In genomic region chr1:31748265-31748859, GRCh38 we compare ENCODE assay signal across 27 cellular contexts. TPM values are rescaled to one million over a fixed set of nuclear protein-coding genes. Genes with fewer than 3 reads are reported as not detected.
A peak's percentile ranks its signal among the peaks of the same experiment; 100 is the strongest.
DNase-seq lines count a peak whose midpoint lies in the region; ATAC-seq, FAIRE-seq and TF ChIP-seq lines count a peak whose summit lies in the region.
"Had no signal": no experiment of that assay in that cellular context is flagged by ENCODE, and none has a peak within 500 bp of the region (broad histone marks: within the 10 kb centered on the region; RNA-seq: fewer than 3 reads in every experiment).

No MANE protein-coding gene starts in this region.

- BruUV-seq in K562 (replicated peaks; lab: Mats Ljungman, UMichigan): no TSS peak

- H3K9ac ChIP-seq in K562 (ENCODE audit: insufficient read depth in 1 of 2, low read depth in 2 of 2, low read length in 2 of 2): 0 out of 4 replicates have a peak overlapping the region, but pooled peaks of 1 of the 2 experiments have one; percentile 28
- H3K9ac ChIP-seq: KMS-11, parathyroid adenoma had no signal

- H4K20me1 ChIP-seq in K562 (replicated peaks; ENCODE audit: control insufficient read depth, insufficient read depth, low read length): peaks cover 33% of the 10 kb centered on the region
- H4K20me1 ChIP-seq in hepatocyte (ENCODE audit: insufficient read depth, poor library complexity, severe bottlenecking): no peaks in the 10 kb centered on the region

- H3K27ac ChIP-seq in K562 (ENCODE audit: extremely low read depth, low read depth, low read length) (no peak overlapping the region), hepatocyte (peak overlapping the region; percentile 88), spleen (no peak overlapping the region)
- H3K27ac ChIP-seq: C4-2B, esophagus squamous epithelium, KMS-11, parathyroid adenoma, VCaP had no signal

- intact Hi-C loops in natural killer cell (cut with micrococcal nuclease): loop anchor here (5.0 kb wide), 1 partner anchor 86 kb away; no protein-coding TSS in a partner anchor
- intact Hi-C loops in K562 (cut with micrococcal nuclease): loop anchor here (5.0 kb wide), 1 partner anchor 36 kb away; no protein-coding TSS in a partner anchor
- intact Hi-C loops in spleen (cut with DNase I; ENCODE audit: low total_unique reads): no loop called here

- no peak for TF ChIP-seq POLR2A in K562 (conservative IDR thresholded peaks at IDR 0.05)
- TF ChIP-seq POLR2A in spleen (IDR thresholded peaks at IDR 0.05): no peak

- no peaks in the 10 kb centered on the region for H3K9me2 ChIP-seq in hepatocyte (replicated peaks; ENCODE audit: insufficient read depth)

- H3K27me3 ChIP-seq in K562 (ENCODE audit: control insufficient read depth in 2 of 2, insufficient read depth in 2 of 2, low read length in 2 of 2) (peaks cover 8 to 35% of the 10 kb centered on the region in 2 experiments), hepatocyte (no peaks in the 10 kb centered on the region), spleen (replicated peaks in 1 of 7) (peaks cover 0 to 12% (median 0%) of the 10 kb centered on the region in 7 donors)

- H3K4me1 ChIP-seq in K562 (replicated peaks in 1 of 2; ENCODE audit: control insufficient read depth in 2 of 2, insufficient read depth in 2 of 2, low read length in 2 of 2) (peaks cover 5 to 36% of the 10 kb centered on the region in 2 experiments; a peak in 4 of 5 replicates), hepatocyte (ENCODE audit: insufficient read depth) (peaks cover 67% of the 10 kb centered on the region), spleen (peaks cover 0 to 70% (median 65%) of the 10 kb centered on the region in 6 donors)
- H3K4me1 ChIP-seq: parathyroid adenoma had no signal

- H3K4me2 ChIP-seq in K562 (ENCODE audit: insufficient read depth, low read length): no peak overlapping the region
- peak overlapping the region; percentile 42 for H3K4me2 ChIP-seq in hepatocyte
- H3K4me2 ChIP-seq: KMS-11 had no signal

- WGBS in K562 (ENCODE audit: insufficient coverage, low coverage, missing lambda C conversion rate): 18% methylated on average over 6 of the region's 6 CpGs
- 48% methylated on average over 6 of the region's 6 CpGs for WGBS in hepatocyte (ENCODE audit: low lambda C conversion rate, missing lambda C conversion rate)
- WGBS in spleen, 5 donors: 67 to 74% (median 70%) methylated on average over 6 of the region's 6 CpGs

- ATAC-seq in natural killer cell: no peak
- no peak for ATAC-seq in natural killer cell treated with Interleukin-12 subunit alpha and Interleukin-12 subunit beta and Interleukin-15 and Interleukin-18, amount 100 ng/mL, for 72 hours
- ATAC-seq in K562: no peak
- no peak for ATAC-seq in GM21529 (IDR thresholded peaks at IDR 0.05; ENCODE audit: unreplicated experiment)
- no peak for ATAC-seq in GM18867 (IDR thresholded peaks at IDR 0.05; ENCODE audit: unreplicated experiment)
- ATAC-seq in GM21390 (IDR thresholded peaks at IDR 0.05; ENCODE audit: unreplicated experiment): no peak
- ATAC-seq: left colon, PC-3, T-helper 17 cell had no signal

- H3K79me2 ChIP-seq in K562 (ENCODE audit: control insufficient read depth, insufficient read depth, low read length): no peaks in the 10 kb centered on the region
- H3K79me2 ChIP-seq in hepatocyte: no peaks in the 10 kb centered on the region
- H3K79me2 ChIP-seq: parathyroid adenoma had no signal

- FAIRE-seq in K562 (lab: Jason Lieb, UNC): no peak
- FAIRE-seq: G401.6, urothelium cell line had no signal

- no peak for TF ChIP-seq EP300 in K562 (IDR thresholded peaks at IDR 0.05; ENCODE audit: low read length)

- TF ChIP-seq CTCF in natural killer cell (IDR thresholded peaks at IDR 0.05): no peak
- no peak for TF ChIP-seq CTCF in K562 (IDR thresholded peaks at IDR 0.05 in 2 of 3, conservative IDR thresholded peaks at IDR 0.05 in 1 of 3; ENCODE audit: insufficient read depth in 2 of 3, low read depth in 1 of 3, low read length in 3 of 3)
- TF ChIP-seq CTCF in hepatocyte (IDR thresholded peaks at IDR 0.05; ENCODE audit: poor library complexity): no peak
- no peak for TF ChIP-seq CTCF in spleen (IDR thresholded peaks at IDR 0.05 in 8 of 11, conservative IDR thresholded peaks at IDR 0.05 in 3 of 11)

- H3K36me3 Mint-ChIP-seq in natural killer cell: no peaks in the 10 kb centered on the region
- no peaks in the 10 kb centered on the region for H3K36me3 Mint-ChIP-seq in natural killer cell treated with Interleukin-12 subunit alpha and Interleukin-12 subunit beta and Interleukin-15 and Interleukin-18, amount 100 ng/mL, for 72 hours
- H3K36me3 Mint-ChIP-seq: activated naive CD8-positive, alpha-beta T cell treated with anti-CD3 and anti-CD28 coated beads, Interleukin-2, amount 10 ng/mL, durations not matched to agents 7 days and 5 days had no signal

- no peaks in the 10 kb centered on the region for H3K36me3 ChIP-seq in K562 (ENCODE audit: control insufficient read depth, insufficient read depth, low read length)
- H3K36me3 ChIP-seq in hepatocyte (replicated peaks; ENCODE audit: insufficient read depth, low read depth): no peaks in the 10 kb centered on the region
- no peaks in the 10 kb centered on the region for H3K36me3 ChIP-seq in spleen
- H3K36me3 ChIP-seq: esophagus squamous epithelium had no signal

- no peaks in the 10 kb centered on the region for H3K9me1 ChIP-seq in K562 (ENCODE audit: control insufficient read depth, insufficient read depth, low read length)

- no peaks in the 10 kb centered on the region for H3K27me3 Mint-ChIP-seq in natural killer cell (ENCODE audit: low read depth in 2 of 2)
- no peaks in the 10 kb centered on the region for H3K27me3 Mint-ChIP-seq in natural killer cell treated with Interleukin-12 subunit alpha and Interleukin-12 subunit beta and Interleukin-15 and Interleukin-18, amount 100 ng/mL, for 72 hours

- H2AFZ ChIP-seq in K562 (ENCODE audit: low read depth, low read length) (no peak overlapping the region), hepatocyte (no peak overlapping the region)
- H2AFZ ChIP-seq: parathyroid adenoma had no signal

- no peaks in the 10 kb centered on the region for H3K9me3 Mint-ChIP-seq in natural killer cell
- H3K9me3 Mint-ChIP-seq in natural killer cell treated with Interleukin-12 subunit alpha and Interleukin-12 subunit beta and Interleukin-15 and Interleukin-18, amount 100 ng/mL, for 72 hours: no peaks in the 10 kb centered on the region
- H3K9me3 Mint-ChIP-seq: activated naive CD8-positive, alpha-beta T cell treated with anti-CD3 and anti-CD28 coated beads, Interleukin-2, amount 10 ng/mL, durations not matched to agents 7 days and 5 days; H9; nephron progenitor cell had no signal

- H3K27ac Mint-ChIP-seq in natural killer cell: peak overlapping the region; percentile 86 to 94
- H3K27ac Mint-ChIP-seq in natural killer cell treated with Interleukin-12 subunit alpha and Interleukin-12 subunit beta and Interleukin-15 and Interleukin-18, amount 100 ng/mL, for 72 hours: no peak overlapping the region
- H3K27ac Mint-ChIP-seq: activated naive CD8-positive, alpha-beta T cell treated with anti-CD3 and anti-CD28 coated beads, Interleukin-2, amount 10 ng/mL, durations not matched to agents 7 days and 5 days; T-helper 17 cell had no signal

- H3K4me3 Mint-ChIP-seq in natural killer cell: peak overlapping the region; percentile 76
- H3K4me3 Mint-ChIP-seq in natural killer cell treated with Interleukin-12 subunit alpha and Interleukin-12 subunit beta and Interleukin-15 and Interleukin-18, amount 100 ng/mL, for 72 hours: no peak overlapping the region
- H3K4me3 Mint-ChIP-seq: activated naive CD8-positive, alpha-beta T cell treated with anti-CD3 and anti-CD28 coated beads, Interleukin-2, amount 10 ng/mL, durations not matched to agents 7 days and 5 days; H9; nephron progenitor cell; T-helper 17 cell had no signal

- H3K4me3 ChIP-seq in K562: no peak overlapping the region
- H3K4me3 ChIP-seq in hepatocyte: no peak overlapping the region
- no peak overlapping the region for H3K4me3 ChIP-seq in spleen
- H3K4me3 ChIP-seq: esophagus squamous epithelium had no signal

- H3K4me1 Mint-ChIP-seq in natural killer cell: peaks cover 78 to 86% of the 10 kb centered on the region in 2 donors
- peaks cover 70 to 73% of the 10 kb centered on the region in 2 donors for H3K4me1 Mint-ChIP-seq in natural killer cell treated with Interleukin-12 subunit alpha and Interleukin-12 subunit beta and Interleukin-15 and Interleukin-18, amount 100 ng/mL, for 72 hours (ENCODE audit: low read depth in 2 of 2)

- DNase-seq in natural killer cell (no peak), K562 (ENCODE audit: extremely low read depth in 1 of 4, low spot score in 3 of 4) (no peak), hepatocyte (ENCODE audit: low spot score) (peak; percentile 72), spleen (no peak)
- DNase-seq in natural killer cell treated with Interleukin-12 subunit alpha and Interleukin-12 subunit beta and Interleukin-15 and Interleukin-18, amount 100 ng/mL, for 72 hours (ENCODE audit: low spot score): no peak
- DNase-seq: activated CD4-positive, alpha-beta T cell treated with anti-CD3 and anti-CD28 coated beads, Interleukin-2, amount 50 U/mL, for 1 hour; activated effector memory CD4-positive, alpha-beta T cell treated with Interleukin-2 at 50 U/mL for 16 hours; activated naive CD8-positive, alpha-beta T cell treated with anti-CD3 and anti-CD28 coated beads, Interleukin-2, amount 10 ng/mL, durations not matched to agents 7 days and 5 days; effector memory CD4-positive, alpha-beta T cell; esophagus squamous epithelium; H9; left colon; midbrain; NCI-H187; NCI-H345; nephron progenitor cell; PC-3; T-helper 17 cell had no signal

- POLR2A ChIA-PET in K562 (lab: Yijun Ruan, JAX): interaction anchor here (0.6 to 1.4 kb wide), 3 partner anchors 10 to 118 kb away, joined by 3 to 7 read pairs (median 4); no protein-coding TSS in a partner anchor

- CTCF ChIA-PET in K562 (lab: Yijun Ruan, JAX; ENCODE audit: low intra/inter-chr PET ratio): interaction anchor here (0.6 to 1.5 kb wide), 2 partner anchors 85 to 968 kb away, joined by 4 read pairs; no protein-coding TSS in a partner anchor

- no peak for TF ChIP-seq RAD21 in K562 (CRISPR knock-in tag; conservative IDR thresholded peaks at IDR 0.05 in 1 of 2, IDR thresholded peaks at IDR 0.05 in 1 of 2)

- in situ Hi-C loops in K562 (cut with MboI): loop anchor here (5.0 kb wide), 1 partner anchor 81 kb away; no protein-coding TSS in a partner anchor

- H3K9me3 ChIP-seq in K562 (replicated peaks; ENCODE audit: control insufficient read depth, insufficient read depth, low read depth, low read length): no peaks in the 10 kb centered on the region
- H3K9me3 ChIP-seq in hepatocyte (ENCODE audit: low read depth): no peaks in the 10 kb centered on the region
- no peaks in the 10 kb centered on the region for H3K9me3 ChIP-seq in spleen
- H3K9me3 ChIP-seq: esophagus squamous epithelium had no signal

RNA-seq across cellular contexts. Expression of gene ADGRB2, which starts 15.8 kb away (rescaled TPM):
- total RNA-seq in natural killer cell (10 to 100 TPM in 2 of 3 donors, 1 to 10 TPM in 1; 7.6 to 19.9 (median 12.8) TPM), K562 (2014; rRNA removed) (0.23 and 0.33 TPM in 2 replicates), K562 (2014; rRNA removed; fragmentation: Illumina TruSeq; extraction: Trizol) (0.04 TPM in 1 of 2 replicates, not detected in the other), K562 (2015; rRNA removed; fragmentation: Illumina TruSeq; extraction: Trizol) (0.22 and 0.23 TPM in 2 replicates), K562 (2021) (0.22 and 0.34 TPM in 2 replicates), hepatocyte (6.0 and 10.5 TPM in 2 replicates), spleen (1 to 10 TPM in 5 of 7 donors, under 1 TPM in 2; 0.82 to 5.1 (median 2.7) TPM)
- 1 to 10 TPM in 1 of 2 donors, not detected in 1; 1.2 TPM for total RNA-seq in natural killer cell treated with Interleukin-12 subunit alpha and Interleukin-12 subunit beta and Interleukin-15 and Interleukin-18, amount 100 ng/mL, for 72 hours
- total RNA-seq in K562 (2011; cell fraction: chromatin; rRNA removed; ENCODE audit: low replicate concordance): 0.42 and 2.8 TPM in 2 replicates
- total RNA-seq in K562 (2011; cell fraction: nucleolus; rRNA removed): 1.2 and 2.5 TPM in 2 replicates
- total RNA-seq in K562 (2011; cell fraction: nucleoplasm; rRNA removed): 0.31 and 0.44 TPM in 2 replicates
- polyA plus RNA-seq in K562 (2011; rRNA removed) (0.14 and 0.38 TPM in 2 replicates), K562 (2014; fragmentation: Illumina TruSeq; extraction: Trizol) (0.07 and 0.11 TPM in 2 replicates), K562 (2014; fragmentation: Nextera tagmentation; extraction: Ambion mirVana) (not detected), K562 (2014; rRNA removed) (0.18 and 0.20 TPM in 2 replicates), hepatocyte (7.7 and 7.8 TPM in 2 replicates), spleen (1 to 10 TPM in 1 of 3 donors, under 1 TPM in 2; 0.52 to 1.4 (median 0.57) TPM)
- polyA plus RNA-seq in K562 (2011; cell fraction: cytosol; rRNA removed): 0.27 and 0.35 TPM in 2 replicates
- 2.0 and 3.4 TPM in 2 replicates for polyA plus RNA-seq in K562 (2011; cell fraction: nucleus; rRNA removed)
- 0.17 and 0.54 TPM in 2 replicates for polyA plus RNA-seq in K562 (2012)
- 0.09 and 0.53 TPM in 2 replicates for polyA minus RNA-seq in K562 (2011; rRNA and poly(A)+ RNA removed)
- polyA minus RNA-seq in K562 (2011; cell fraction: cytosol; rRNA and poly(A)+ RNA removed): 1.2 TPM in 1 of 2 replicates, not detected in the other
- polyA minus RNA-seq in K562 (2011; cell fraction: nucleus; rRNA and poly(A)+ RNA removed): 0.67 and 1.7 TPM in 2 replicates

RNA-seq across cellular contexts. Expression of gene COL16A1, which starts 44.5 kb away (rescaled TPM):
- total RNA-seq in natural killer cell: under 1 TPM in 1 of 3 donors, not detected in 2; 0.14 TPM
- total RNA-seq in natural killer cell treated with Interleukin-12 subunit alpha and Interleukin-12 subunit beta and Interleukin-15 and Interleukin-18, amount 100 ng/mL, for 72 hours: 1 to 10 TPM in 1 of 2 donors, under 1 TPM in 1; 0.73 to 1.6 TPM
- 0.44 TPM in 1 of 2 replicates, not detected in the other for total RNA-seq in K562 (2011; cell fraction: chromatin; rRNA removed; ENCODE audit: low replicate concordance)
- total RNA-seq in K562 (2011; cell fraction: nucleolus; rRNA removed): 0.13 and 0.17 TPM in 2 replicates
- not detected in 2 replicates for total RNA-seq in K562 (2011; cell fraction: nucleoplasm; rRNA removed)
- 0.04 TPM in 1 of 2 replicates, not detected in the other for total RNA-seq in K562 (2014; rRNA removed)
- total RNA-seq in K562 (2014; rRNA removed; fragmentation: Illumina TruSeq; extraction: Trizol): not detected in 2 replicates
- total RNA-seq in K562 (2015; rRNA removed; fragmentation: Illumina TruSeq; extraction: Trizol): 0.08 TPM in 1 of 2 replicates, not detected in the other
- 0.54 and 0.60 TPM in 2 replicates for total RNA-seq in K562 (2021)
- 0.11 TPM in 1 of 2 replicates, not detected in the other for polyA plus RNA-seq in K562 (2011; rRNA removed)
- not detected in 2 replicates for polyA plus RNA-seq in K562 (2011; cell fraction: cytosol; rRNA removed)
- polyA plus RNA-seq in K562 (2011; cell fraction: nucleus; rRNA removed): 0.31 and 0.36 TPM in 2 replicates
- polyA plus RNA-seq in K562 (2012): 0.37 TPM in 1 of 2 replicates, not detected in the other
- polyA plus RNA-seq in K562 (2014; fragmentation: Illumina TruSeq; extraction: Trizol): not detected in 2 replicates
- not detected for polyA plus RNA-seq in K562 (2014; fragmentation: Nextera tagmentation; extraction: Ambion mirVana)
- polyA plus RNA-seq in K562 (2014; rRNA removed): 0.11 TPM in 1 of 2 replicates, not detected in the other
- polyA minus RNA-seq in K562 (2011; rRNA and poly(A)+ RNA removed): not detected in 2 replicates
- polyA minus RNA-seq in K562 (2011; cell fraction: cytosol; rRNA and poly(A)+ RNA removed): not detected in 2 replicates
- not detected in 2 replicates for polyA minus RNA-seq in K562 (2011; cell fraction: nucleus; rRNA and poly(A)+ RNA removed)
- total RNA-seq in hepatocyte: 95.1 and 127 TPM in 2 replicates
- 90.2 and 116 TPM in 2 replicates for polyA plus RNA-seq in hepatocyte
- total RNA-seq in spleen: 10 to 100 TPM in 5 of 7 donors, 1 to 10 TPM in 2; 4.7 to 22.0 (median 12.4) TPM
- 10 to 100 TPM in 2 of 3 donors, 1 to 10 TPM in 1; 9.5 to 25.6 (median 14.4) TPM for polyA plus RNA-seq in spleen
- total RNA-seq: T-helper 17 cell had no signal

Comparison
In these comparisons a context has a peak if more than half of its experiments do, and no peak if none do; other contexts are left out.
1. H3K27ac Mint-ChIP-seq: peak in natural killer cell (2 of 2); none in natural killer cell treated with Interleukin-12 subunit alpha and Interleukin-12 subunit beta and Interleukin-15 and Interleukin-18, amount 100 ng/mL, for 72 hours (0 of 2).